ENCODE assay signal across 2 cellular contexts in the genomic region with DNA sequence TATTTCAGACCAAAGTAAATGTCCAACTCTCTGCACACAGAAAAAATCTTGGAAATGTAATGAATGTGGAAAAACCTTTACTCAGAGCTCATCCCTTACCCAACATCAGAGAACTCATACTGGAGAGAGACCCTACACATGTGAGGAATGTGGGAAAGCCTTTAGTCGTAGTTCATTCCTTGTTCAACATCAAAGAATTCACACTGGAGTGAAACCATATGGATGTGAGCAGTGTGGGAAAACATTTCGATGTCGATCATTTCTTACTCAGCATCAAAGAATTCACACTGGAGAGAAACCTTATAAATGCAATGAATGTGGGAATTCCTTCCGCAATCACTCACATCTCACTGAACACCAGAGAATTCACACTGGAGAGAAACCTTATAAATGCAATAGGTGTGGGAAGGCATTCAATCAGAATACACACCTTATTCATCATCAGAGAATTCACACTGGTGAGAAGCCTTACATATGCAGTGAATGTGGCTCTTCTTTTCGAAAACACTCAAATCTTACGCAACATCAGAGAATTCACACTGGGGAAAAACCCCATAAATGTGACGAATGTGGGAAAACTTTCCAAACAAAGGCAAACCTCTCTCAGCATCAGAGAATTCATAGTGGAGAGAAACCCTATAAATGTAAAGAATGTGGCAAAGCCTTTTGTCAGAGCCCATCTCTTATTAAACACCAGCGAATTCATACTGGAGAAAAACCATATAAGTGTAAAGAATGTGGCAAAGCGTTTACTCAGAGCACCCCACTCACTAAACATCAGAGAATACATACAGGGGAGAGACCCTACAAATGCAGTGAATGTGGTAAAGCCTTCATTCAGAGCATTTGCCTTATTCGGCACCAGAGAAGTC.
TF ChIP-seq lines count a peak whose summit lies in the region.

No MANE protein-coding gene starts in this region.

TF ChIP-seq in GM23338, 12 proteins besides CTCF, POLR2A, EP300 and RAD21:
- TF ChIP-seq EZH2phosphoT487 (IDR thresholded peaks at IDR 0.05; ENCODE audit: unreplicated experiment) = no peak
- no peak for TF ChIP-seq CREB1 (CRISPR knock-in tag; IDR thresholded peaks at IDR 0.05; ENCODE audit: low read depth)
- no peak for TF ChIP-seq STAT1 (IDR thresholded peaks at IDR 0.05; ENCODE audit: unreplicated experiment)
- TF ChIP-seq, protein P1, sequence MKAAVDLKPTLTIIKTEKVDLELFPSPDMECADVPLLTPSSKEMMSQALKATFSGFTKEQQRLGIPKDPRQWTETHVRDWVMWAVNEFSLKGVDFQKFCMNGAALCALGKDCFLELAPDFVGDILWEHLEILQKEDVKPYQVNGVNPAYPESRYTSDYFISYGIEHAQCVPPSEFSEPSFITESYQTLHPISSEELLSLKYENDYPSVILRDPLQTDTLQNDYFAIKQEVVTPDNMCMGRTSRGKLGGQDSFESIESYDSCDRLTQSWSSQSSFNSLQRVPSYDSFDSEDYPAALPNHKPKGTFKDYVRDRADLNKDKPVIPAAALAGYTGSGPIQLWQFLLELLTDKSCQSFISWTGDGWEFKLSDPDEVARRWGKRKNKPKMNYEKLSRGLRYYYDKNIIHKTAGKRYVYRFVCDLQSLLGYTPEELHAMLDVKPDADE (IDR thresholded peaks at IDR 0.05) = no peak
- TF ChIP-seq EZH2 (IDR thresholded peaks at IDR 0.05; ENCODE audit: low read depth, unreplicated experiment) = no peak
- TF ChIP-seq, protein P2, sequence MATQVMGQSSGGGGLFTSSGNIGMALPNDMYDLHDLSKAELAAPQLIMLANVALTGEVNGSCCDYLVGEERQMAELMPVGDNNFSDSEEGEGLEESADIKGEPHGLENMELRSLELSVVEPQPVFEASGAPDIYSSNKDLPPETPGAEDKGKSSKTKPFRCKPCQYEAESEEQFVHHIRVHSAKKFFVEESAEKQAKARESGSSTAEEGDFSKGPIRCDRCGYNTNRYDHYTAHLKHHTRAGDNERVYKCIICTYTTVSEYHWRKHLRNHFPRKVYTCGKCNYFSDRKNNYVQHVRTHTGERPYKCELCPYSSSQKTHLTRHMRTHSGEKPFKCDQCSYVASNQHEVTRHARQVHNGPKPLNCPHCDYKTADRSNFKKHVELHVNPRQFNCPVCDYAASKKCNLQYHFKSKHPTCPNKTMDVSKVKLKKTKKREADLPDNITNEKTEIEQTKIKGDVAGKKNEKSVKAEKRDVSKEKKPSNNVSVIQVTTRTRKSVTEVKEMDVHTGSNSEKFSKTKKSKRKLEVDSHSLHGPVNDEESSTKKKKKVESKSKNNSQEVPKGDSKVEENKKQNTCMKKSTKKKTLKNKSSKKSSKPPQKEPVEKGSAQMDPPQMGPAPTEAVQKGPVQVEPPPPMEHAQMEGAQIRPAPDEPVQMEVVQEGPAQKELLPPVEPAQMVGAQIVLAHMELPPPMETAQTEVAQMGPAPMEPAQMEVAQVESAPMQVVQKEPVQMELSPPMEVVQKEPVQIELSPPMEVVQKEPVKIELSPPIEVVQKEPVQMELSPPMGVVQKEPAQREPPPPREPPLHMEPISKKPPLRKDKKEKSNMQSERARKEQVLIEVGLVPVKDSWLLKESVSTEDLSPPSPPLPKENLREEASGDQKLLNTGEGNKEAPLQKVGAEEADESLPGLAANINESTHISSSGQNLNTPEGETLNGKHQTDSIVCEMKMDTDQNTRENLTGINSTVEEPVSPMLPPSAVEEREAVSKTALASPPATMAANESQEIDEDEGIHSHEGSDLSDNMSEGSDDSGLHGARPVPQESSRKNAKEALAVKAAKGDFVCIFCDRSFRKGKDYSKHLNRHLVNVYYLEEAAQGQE (IDR thresholded peaks at IDR 0.05; ENCODE audit: unreplicated experiment) = no peak
- no peak for TF ChIP-seq POLR2AphosphoS5 (IDR thresholded peaks at IDR 0.05; ENCODE audit: low read depth)

TF ChIP-seq in endothelial cell of umbilical vein, 7 proteins besides CTCF, POLR2A, EP300 and RAD21:
- TF ChIP-seq GATA2 (IDR thresholded peaks at IDR 0.05; ENCODE audit: insufficient read depth, insufficient read length, low read depth, low read length) = no peak
